In the genomic region with DNA sequence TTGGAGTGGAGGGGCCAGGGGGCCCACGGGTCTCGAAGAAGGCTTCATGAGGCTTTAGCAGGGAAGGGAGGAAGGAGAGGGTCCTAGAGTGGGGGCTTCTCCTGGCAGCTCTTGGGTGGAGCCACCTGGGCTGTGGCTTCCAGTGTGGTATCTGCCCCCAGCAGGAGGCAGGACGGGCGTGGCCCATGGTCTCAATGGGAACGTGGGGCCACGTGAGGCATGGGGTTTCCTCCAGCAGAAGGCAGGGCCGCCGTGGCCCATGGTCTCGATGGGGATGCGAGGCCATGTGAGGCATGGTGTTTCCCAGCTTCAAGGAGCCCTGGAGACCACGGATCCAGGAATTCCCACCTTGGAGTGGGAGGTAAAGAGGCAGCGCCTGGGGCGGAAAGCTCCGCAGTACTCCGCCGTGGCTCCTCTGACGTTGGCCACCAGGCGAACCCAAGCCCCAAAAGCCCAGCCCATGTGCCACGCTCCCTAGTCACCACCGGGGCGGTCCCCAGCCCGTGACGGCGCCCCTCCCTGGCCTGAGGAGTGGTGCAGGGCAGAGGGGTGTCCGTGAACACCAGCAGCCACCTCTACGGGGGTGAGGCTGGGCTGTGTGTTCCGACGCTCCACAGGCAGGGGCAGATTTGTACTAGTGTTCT, we compare ENCODE assay signal across 2 cellular contexts.
TF ChIP-seq lines count a peak whose summit lies in the region.

No MANE protein-coding gene starts in this region.

TF ChIP-seq in HCT116, 20 proteins besides CTCF, POLR2A, EP300 and RAD21:
- TF ChIP-seq ZNF274 (IDR thresholded peaks at IDR 0.05; ENCODE audit: low read depth, low read length) (no peak), EZH2 (IDR thresholded peaks at IDR 0.05) (no peak), ZFX (IDR thresholded peaks at IDR 0.05) (no peak), CEBPB (IDR thresholded peaks at IDR 0.05; ENCODE audit: low read depth) (no peak)
- TF ChIP-seq, protein P1, sequence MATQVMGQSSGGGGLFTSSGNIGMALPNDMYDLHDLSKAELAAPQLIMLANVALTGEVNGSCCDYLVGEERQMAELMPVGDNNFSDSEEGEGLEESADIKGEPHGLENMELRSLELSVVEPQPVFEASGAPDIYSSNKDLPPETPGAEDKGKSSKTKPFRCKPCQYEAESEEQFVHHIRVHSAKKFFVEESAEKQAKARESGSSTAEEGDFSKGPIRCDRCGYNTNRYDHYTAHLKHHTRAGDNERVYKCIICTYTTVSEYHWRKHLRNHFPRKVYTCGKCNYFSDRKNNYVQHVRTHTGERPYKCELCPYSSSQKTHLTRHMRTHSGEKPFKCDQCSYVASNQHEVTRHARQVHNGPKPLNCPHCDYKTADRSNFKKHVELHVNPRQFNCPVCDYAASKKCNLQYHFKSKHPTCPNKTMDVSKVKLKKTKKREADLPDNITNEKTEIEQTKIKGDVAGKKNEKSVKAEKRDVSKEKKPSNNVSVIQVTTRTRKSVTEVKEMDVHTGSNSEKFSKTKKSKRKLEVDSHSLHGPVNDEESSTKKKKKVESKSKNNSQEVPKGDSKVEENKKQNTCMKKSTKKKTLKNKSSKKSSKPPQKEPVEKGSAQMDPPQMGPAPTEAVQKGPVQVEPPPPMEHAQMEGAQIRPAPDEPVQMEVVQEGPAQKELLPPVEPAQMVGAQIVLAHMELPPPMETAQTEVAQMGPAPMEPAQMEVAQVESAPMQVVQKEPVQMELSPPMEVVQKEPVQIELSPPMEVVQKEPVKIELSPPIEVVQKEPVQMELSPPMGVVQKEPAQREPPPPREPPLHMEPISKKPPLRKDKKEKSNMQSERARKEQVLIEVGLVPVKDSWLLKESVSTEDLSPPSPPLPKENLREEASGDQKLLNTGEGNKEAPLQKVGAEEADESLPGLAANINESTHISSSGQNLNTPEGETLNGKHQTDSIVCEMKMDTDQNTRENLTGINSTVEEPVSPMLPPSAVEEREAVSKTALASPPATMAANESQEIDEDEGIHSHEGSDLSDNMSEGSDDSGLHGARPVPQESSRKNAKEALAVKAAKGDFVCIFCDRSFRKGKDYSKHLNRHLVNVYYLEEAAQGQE (IDR thresholded peaks at IDR 0.05; ENCODE audit: low read depth), result no peak

TF ChIP-seq in K562, 482 proteins besides CTCF, POLR2A, EP300 and RAD21 (continued from another document and continues in another):
- TF ChIP-seq SMC3 (conservative IDR thresholded peaks at IDR 0.05; ENCODE audit: insufficient read depth, low read depth, low read length) (no peak), CCNT2 (IDR thresholded peaks at IDR 0.05; ENCODE audit: borderline replicate concordance, extremely low read depth, insufficient read length, low read depth, low read length) (no peak), HDAC2 (IDR thresholded peaks at IDR 0.05) (no peak), ATF6 (CRISPR knock-in tag; IDR thresholded peaks at IDR 0.05) (no peak), MAZ (CRISPR knock-in tag; conservative IDR thresholded peaks at IDR 0.05 in 1 of 2, IDR thresholded peaks at IDR 0.05 in 1 of 2) (0 out of 4 replicates have a peak, but pooled peaks of 1 of the 2 experiments have one; percentile 39), SUPT5H (IDR thresholded peaks at IDR 0.05) (no peak), IRF2 (CRISPR knock-in tag; IDR thresholded peaks at IDR 0.05) (no peak), PHTF2 (CRISPR knock-in tag; IDR thresholded peaks at IDR 0.05) (no peak), MAX (CRISPR knock-in tag; IDR thresholded peaks at IDR 0.05) (peak; percentile 82), RBM22 (IDR thresholded peaks at IDR 0.05; ENCODE audit: low read depth, low read length, poor library complexity, severe bottlenecking) (no peak), ZNF134 (CRISPR knock-in tag; conservative IDR thresholded peaks at IDR 0.05) (no peak), BRCA1 (IDR thresholded peaks at IDR 0.05) (no peak), BRCA1 (CRISPR knock-in tag; IDR thresholded peaks at IDR 0.05) (no peak), NCOR1 (IDR thresholded peaks at IDR 0.05) (no peak), HSF4 (CRISPR knock-in tag; IDR thresholded peaks at IDR 0.05; ENCODE audit: borderline replicate concordance) (no peak), IRF1 (CRISPR knock-in tag; IDR thresholded peaks at IDR 0.05; ENCODE audit: borderline replicate concordance) (no peak), KLF1 (tag; IDR thresholded peaks at IDR 0.05) (no peak), ERF (CRISPR knock-in tag; IDR thresholded peaks at IDR 0.05) (no peak), ADNP (tag; IDR thresholded peaks at IDR 0.05) (no peak), ZNF395 (CRISPR knock-in tag; IDR thresholded peaks at IDR 0.05) (no peak), PHF20 (IDR thresholded peaks at IDR 0.05; ENCODE audit: partially characterized antibody) (no peak), TEAD4 (IDR thresholded peaks at IDR 0.05; ENCODE audit: low read length) (no peak), TEAD4 (CRISPR knock-in tag; IDR thresholded peaks at IDR 0.05; ENCODE audit: borderline replicate concordance) (no peak), TRIM24 (IDR thresholded peaks at IDR 0.05) (no peak), BRF2 (IDR thresholded peaks at IDR 0.05; ENCODE audit: borderline replicate concordance, insufficient read depth, insufficient read length) (no peak), SREBF2 (CRISPR knock-in tag; IDR thresholded peaks at IDR 0.05) (no peak), ARID1B (IDR thresholded peaks at IDR 0.05) (0 out of 2 replicates have a peak, but pooled peaks have one; percentile 7), ZNF143 (CRISPR knock-in tag; IDR thresholded peaks at IDR 0.05) (no peak), ARID3B (CRISPR knock-in tag; IDR thresholded peaks at IDR 0.05; ENCODE audit: borderline replicate concordance) (no peak), ZNF695 (CRISPR knock-in tag; IDR thresholded peaks at IDR 0.05) (no peak), ZNF133 (CRISPR knock-in tag; IDR thresholded peaks at IDR 0.05) (no peak), ZBTB33 (CRISPR knock-in tag; IDR thresholded peaks at IDR 0.05) (peak; percentile 96)
- TF ChIP-seq, protein P2, sequence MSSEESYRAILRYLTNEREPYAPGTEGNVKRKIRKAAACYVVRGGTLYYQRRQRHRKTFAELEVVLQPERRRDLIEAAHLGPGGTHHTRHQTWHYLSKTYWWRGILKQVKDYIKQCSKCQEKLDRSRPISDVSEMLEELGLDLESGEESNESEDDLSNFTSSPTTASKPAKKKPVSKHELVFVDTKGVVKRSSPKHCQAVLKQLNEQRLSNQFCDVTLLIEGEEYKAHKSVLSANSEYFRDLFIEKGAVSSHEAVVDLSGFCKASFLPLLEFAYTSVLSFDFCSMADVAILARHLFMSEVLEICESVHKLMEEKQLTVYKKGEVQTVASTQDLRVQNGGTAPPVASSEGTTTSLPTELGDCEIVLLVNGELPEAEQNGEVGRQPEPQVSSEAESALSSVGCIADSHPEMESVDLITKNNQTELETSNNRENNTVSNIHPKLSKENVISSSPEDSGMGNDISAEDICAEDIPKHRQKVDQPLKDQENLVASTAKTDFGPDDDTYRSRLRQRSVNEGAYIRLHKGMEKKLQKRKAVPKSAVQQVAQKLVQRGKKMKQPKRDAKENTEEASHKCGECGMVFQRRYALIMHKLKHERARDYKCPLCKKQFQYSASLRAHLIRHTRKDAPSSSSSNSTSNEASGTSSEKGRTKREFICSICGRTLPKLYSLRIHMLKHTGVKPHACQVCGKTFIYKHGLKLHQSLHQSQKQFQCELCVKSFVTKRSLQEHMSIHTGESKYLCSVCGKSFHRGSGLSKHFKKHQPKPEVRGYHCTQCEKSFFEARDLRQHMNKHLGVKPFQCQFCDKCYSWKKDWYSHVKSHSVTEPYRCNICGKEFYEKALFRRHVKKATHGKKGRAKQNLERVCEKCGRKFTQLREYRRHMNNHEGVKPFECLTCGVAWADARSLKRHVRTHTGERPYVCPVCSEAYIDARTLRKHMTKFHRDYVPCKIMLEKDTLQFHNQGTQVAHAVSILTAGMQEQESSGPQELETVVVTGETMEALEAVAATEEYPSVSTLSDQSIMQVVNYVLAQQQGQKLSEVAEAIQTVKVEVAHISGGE (CRISPR knock-in tag; IDR thresholded peaks at IDR 0.05), result no peak
- TF ChIP-seq, protein P3, sequence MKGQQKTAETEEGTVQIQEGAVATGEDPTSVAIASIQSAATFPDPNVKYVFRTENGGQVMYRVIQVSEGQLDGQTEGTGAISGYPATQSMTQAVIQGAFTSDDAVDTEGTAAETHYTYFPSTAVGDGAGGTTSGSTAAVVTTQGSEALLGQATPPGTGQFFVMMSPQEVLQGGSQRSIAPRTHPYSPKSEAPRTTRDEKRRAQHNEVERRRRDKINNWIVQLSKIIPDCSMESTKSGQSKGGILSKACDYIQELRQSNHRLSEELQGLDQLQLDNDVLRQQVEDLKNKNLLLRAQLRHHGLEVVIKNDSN (CRISPR knock-in tag; IDR thresholded peaks at IDR 0.05), result peak; percentile 88
- TF ChIP-seq, protein P4, sequence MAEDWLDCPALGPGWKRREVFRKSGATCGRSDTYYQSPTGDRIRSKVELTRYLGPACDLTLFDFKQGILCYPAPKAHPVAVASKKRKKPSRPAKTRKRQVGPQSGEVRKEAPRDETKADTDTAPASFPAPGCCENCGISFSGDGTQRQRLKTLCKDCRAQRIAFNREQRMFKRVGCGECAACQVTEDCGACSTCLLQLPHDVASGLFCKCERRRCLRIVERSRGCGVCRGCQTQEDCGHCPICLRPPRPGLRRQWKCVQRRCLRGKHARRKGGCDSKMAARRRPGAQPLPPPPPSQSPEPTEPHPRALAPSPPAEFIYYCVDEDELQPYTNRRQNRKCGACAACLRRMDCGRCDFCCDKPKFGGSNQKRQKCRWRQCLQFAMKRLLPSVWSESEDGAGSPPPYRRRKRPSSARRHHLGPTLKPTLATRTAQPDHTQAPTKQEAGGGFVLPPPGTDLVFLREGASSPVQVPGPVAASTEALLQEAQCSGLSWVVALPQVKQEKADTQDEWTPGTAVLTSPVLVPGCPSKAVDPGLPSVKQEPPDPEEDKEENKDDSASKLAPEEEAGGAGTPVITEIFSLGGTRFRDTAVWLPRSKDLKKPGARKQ (CRISPR knock-in tag; IDR thresholded peaks at IDR 0.05), result no peak
- TF ChIP-seq, protein P5, sequence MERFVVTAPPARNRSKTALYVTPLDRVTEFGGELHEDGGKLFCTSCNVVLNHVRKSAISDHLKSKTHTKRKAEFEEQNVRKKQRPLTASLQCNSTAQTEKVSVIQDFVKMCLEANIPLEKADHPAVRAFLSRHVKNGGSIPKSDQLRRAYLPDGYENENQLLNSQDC (CRISPR knock-in tag; IDR thresholded peaks at IDR 0.05), result no peak
